In the genomic region with DNA sequence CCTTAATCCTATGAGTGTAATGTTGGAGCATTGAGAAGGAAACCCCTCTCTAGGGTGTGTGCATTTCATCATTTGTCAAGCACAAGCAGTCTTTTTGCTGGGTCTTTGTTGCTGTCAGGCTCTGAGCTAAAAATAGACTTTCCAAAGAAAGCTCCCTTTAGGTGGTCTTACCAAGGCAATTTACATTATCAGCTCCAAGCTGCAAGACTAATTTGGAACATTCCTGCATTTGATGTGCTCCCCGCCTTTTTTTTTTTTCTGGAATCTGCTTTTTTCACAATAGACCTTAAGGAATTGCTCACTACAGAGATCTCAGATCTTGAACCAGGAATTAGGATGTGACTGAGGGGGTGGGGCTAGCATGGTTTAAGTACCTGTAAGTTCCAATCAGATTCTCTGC, we compare ENCODE assay signal across 1 cellular context.
TF ChIP-seq lines count a peak whose summit lies in the region.

No MANE protein-coding gene starts in this region.

TF ChIP-seq in A549, 52 proteins besides CTCF, POLR2A, EP300 and RAD21 (continued from another document):
- TF ChIP-seq TFCP2L1 (CRISPR knock-in tag; IDR thresholded peaks at IDR 0.05) (no peak), RCOR1 (IDR thresholded peaks at IDR 0.05; ENCODE audit: low read depth, low read length) (no peak), POLR2AphosphoS2 (conservative IDR thresholded peaks at IDR 0.05; ENCODE audit: low read length) (no peak), EHF (CRISPR knock-in tag; IDR thresholded peaks at IDR 0.05) (no peak), REST (IDR thresholded peaks at IDR 0.05) (no peak), SREBF2 (IDR thresholded peaks at IDR 0.05) (no peak), ATOH8 (CRISPR knock-in tag; IDR thresholded peaks at IDR 0.05; ENCODE audit: low read depth) (no peak), FOSL2 (IDR thresholded peaks at IDR 0.05) (no peak), FOSL2 (CRISPR knock-in tag; IDR thresholded peaks at IDR 0.05) (no peak), CHD2 (IDR thresholded peaks at IDR 0.05; ENCODE audit: low read length, partially characterized antibody) (no peak)
